ENCODE assay signal across 18 cellular contexts in the genomic region with DNA sequence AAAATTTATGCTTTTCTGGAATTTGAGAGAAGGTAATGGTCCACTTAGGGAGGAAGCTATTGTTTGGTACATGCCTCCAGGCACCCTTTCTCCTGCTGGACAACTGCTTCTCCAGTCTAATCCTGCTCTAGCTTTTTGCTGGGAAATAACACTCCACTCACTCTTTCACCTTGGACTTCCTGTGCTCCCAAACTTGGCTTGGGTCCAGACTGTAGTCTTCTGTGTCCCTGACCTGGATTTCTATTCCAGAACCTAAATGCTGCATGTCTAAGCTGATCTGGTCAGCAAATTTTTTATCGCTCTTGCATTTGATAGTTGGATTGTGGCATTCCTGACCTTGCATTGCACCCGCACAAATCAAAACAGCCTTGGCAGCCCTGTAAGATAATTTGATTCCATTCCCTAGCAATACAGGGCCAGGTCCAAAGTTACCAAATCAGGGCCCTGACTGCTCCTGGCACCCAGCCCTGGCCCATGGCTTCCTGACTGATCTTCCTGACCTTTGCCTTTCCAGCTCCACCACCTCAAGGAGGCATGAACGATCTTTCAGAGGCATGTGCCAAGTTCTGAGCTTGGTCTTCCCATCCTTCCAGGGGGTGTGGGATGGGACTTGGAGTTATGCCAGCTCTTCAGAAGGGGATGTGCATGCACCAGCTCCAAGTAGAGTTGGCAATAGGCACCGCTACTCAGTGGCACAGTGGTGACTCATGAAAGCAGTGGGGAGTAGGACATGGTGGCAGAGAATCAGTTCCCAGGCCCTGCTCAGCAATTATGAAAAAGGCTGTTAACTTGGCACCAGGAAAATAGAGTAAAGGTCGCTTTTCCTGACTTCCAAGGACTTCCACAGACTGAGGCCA. TPM values are rescaled to one million over a fixed set of nuclear protein-coding genes. Genes with fewer than 3 reads are reported as not detected.
A peak's percentile ranks its signal among the peaks of the same experiment; 100 is the strongest.
DNase-seq lines count a peak whose midpoint lies in the region; ATAC-seq, FAIRE-seq and TF ChIP-seq lines count a peak whose summit lies in the region.
"Had no signal": no experiment of that assay in that cellular context is flagged by ENCODE, and none has a peak within 500 bp of the region (broad histone marks: within the 10 kb centered on the region; RNA-seq: fewer than 3 reads in every experiment).

No MANE protein-coding gene starts in this region.

- no peaks in the 10 kb centered on the region for H3K36me3 ChIP-seq in pancreas
- H3K36me3 ChIP-seq: cardiac muscle cell had no signal

- intact Hi-C loops in pancreas (cut with DNase I): no loop called here

- H3K27ac Mint-ChIP-seq in stimulated activated memory B cell treated with anti-CD40 and anti-IgM and Interleukin-4, amounts not matched to agents 10 μg/mL and 1 μg/mL and 100 μg/mL, for 72 hours: no peak overlapping the region
- H3K27ac Mint-ChIP-seq: progenitor cell of endocrine pancreas had no signal

- H3K9me3 ChIP-seq in pancreas: no peaks in the 10 kb centered on the region

- H3K27ac ChIP-seq in cingulate gyrus (ENCODE audit: low read depth, low read length): peak overlapping the region; percentile 31
- H3K27ac ChIP-seq in pancreas: no peak overlapping the region
- H3K27ac ChIP-seq: cardiac muscle cell had no signal

- no peaks in the 10 kb centered on the region for H3K27me3 ChIP-seq in pancreas
- H3K27me3 ChIP-seq: cardiac muscle cell had no signal

- FAIRE-seq in pancreas (lab: Jason Lieb, UNC): no peak

- no peaks in the 10 kb centered on the region for H3K36me3 Mint-ChIP-seq in stimulated activated memory B cell treated with anti-CD40 and anti-IgM and Interleukin-4, amounts not matched to agents 10 μg/mL and 1 μg/mL and 100 μg/mL, for 72 hours
- H3K36me3 Mint-ChIP-seq: CD4-positive, CD25-positive, alpha-beta regulatory T cell had no signal

- no peak overlapping the region for H3K4me3 ChIP-seq in pancreas
- H3K4me3 ChIP-seq: cardiac muscle cell had no signal

- no peaks in the 10 kb centered on the region for H3K4me1 Mint-ChIP-seq in stimulated activated memory B cell treated with anti-CD40 and anti-IgM and Interleukin-4, amounts not matched to agents 10 μg/mL and 1 μg/mL and 100 μg/mL, for 72 hours

- ATAC-seq in pancreas (peak; percentile 79 to 85 (median 82)), HG03520 (IDR thresholded peaks at IDR 0.05; ENCODE audit: unreplicated experiment) (no peak), HG03378 (IDR thresholded peaks at IDR 0.05; ENCODE audit: unreplicated experiment) (no peak)
- ATAC-seq in stimulated activated memory B cell treated with anti-CD40 and anti-IgM and Interleukin-4, amounts not matched to agents 10 μg/mL and 1 μg/mL and 100 μg/mL, for 72 hours: no peak
- ATAC-seq: esophagus mucosa had no signal

- H3K9me3 Mint-ChIP-seq in stimulated activated memory B cell treated with anti-CD40 and anti-IgM and Interleukin-4, amounts not matched to agents 10 μg/mL and 1 μg/mL and 100 μg/mL, for 72 hours: peaks cover 15% of the 10 kb centered on the region

- peaks cover 0 to 5% (median 0%) of the 10 kb centered on the region in 3 donors for H3K4me1 ChIP-seq in pancreas

- 17 to 19% methylated on average over 5 of the region's 5 CpGs for WGBS in pancreas, 2 donors

- in situ Hi-C loops in Caki2 (cut with HindIII; ENCODE audit: low pct_unique_long_range_greater_than_20kb, low sequenced_read_pairs): no loop called here
- in situ Hi-C loops in GM13977 (cut with MboI; ENCODE audit: low pct_unique_long_range_greater_than_20kb, low sequenced_read_pairs, unreplicated experiment): no loop called here

- H3K4me3 Mint-ChIP-seq in stimulated activated memory B cell treated with anti-CD40 and anti-IgM and Interleukin-4, amounts not matched to agents 10 μg/mL and 1 μg/mL and 100 μg/mL, for 72 hours: no peak overlapping the region
- H3K4me3 Mint-ChIP-seq: CD4-positive, CD25-positive, alpha-beta regulatory T cell had no signal

- TF ChIP-seq CTCF in pancreas (IDR thresholded peaks at IDR 0.05) (no peak), GM13977 (IDR thresholded peaks at IDR 0.05; ENCODE audit: extremely low read depth, insufficient read depth, missing control alignments) (no peak)

- H3K27me3 Mint-ChIP-seq in stimulated activated memory B cell treated with anti-CD40 and anti-IgM and Interleukin-4, amounts not matched to agents 10 μg/mL and 1 μg/mL and 100 μg/mL, for 72 hours: peaks cover 8% of the 10 kb centered on the region

- DNase-seq in Caki2 (ENCODE audit: low read depth) (peak; percentile 46), M059J (ENCODE audit: low read depth) (peak; percentile 81), pancreas (peak in 3 of 6 donors; percentile 26 to 58 (median 58)), GM13977 (ENCODE audit: low spot score) (no peak)
- DNase-seq: activated CD4-positive, alpha-beta T cell treated with anti-CD3 and anti-CD28 coated beads, Interleukin-2, amount 50 U/mL, for 1 hour; CD4-positive, CD25-positive, alpha-beta regulatory T cell; KBM-7; NCI-H187; stimulated activated CD4-positive, alpha-beta T cell treated with anti-CD3 and anti-CD28 coated beads, Interleukin-2, amount 100 ng/mL, for 24 hours; stimulated activated naive CD4-positive, alpha-beta T cell treated with Interleukin-2 at 50 U/mL for 16 hours; T-helper 1 cell had no signal

RNA-seq across cellular contexts. Expression of a gene that starts 43.9 kb away (rescaled TPM):
- total RNA-seq in Caki2 (2014; rRNA removed; shearing (Covaris generic); ENCODE audit: low replicate concordance): not detected in 2 replicates
- 0.34 TPM in 1 of 2 replicates, not detected in the other for total RNA-seq in M059J (2014; rRNA removed; shearing (Covaris generic))
- total RNA-seq in pancreas: under 1 TPM in 4 of 6 donors, not detected in 2; 0.16 to 0.59 (median 0.28) TPM
- polyA plus RNA-seq in pancreas: under 1 TPM in 1 of 2 donors, not detected in 1; 0.07 TPM
- total RNA-seq: cardiac muscle cell; CD4-positive, CD25-positive, alpha-beta regulatory T cell; progenitor cell of endocrine pancreas had no signal
- polyA plus RNA-seq: cardiac muscle cell; CD4-positive, CD25-positive, alpha-beta regulatory T cell had no signal

Comparison
In these comparisons a context has a peak if more than half of its experiments do, and no peak if none do; other contexts are left out.
1. ATAC-seq: peak in pancreas (4 of 4); none in HG03520 (single experiment), HG03378 (single experiment) and stimulated activated memory B cell treated with anti-CD40 and anti-IgM and Interleukin-4, amounts not matched to agents 10 μg/mL and 1 μg/mL and 100 μg/mL, for 72 hours (single experiment).